In the genomic region with DNA sequence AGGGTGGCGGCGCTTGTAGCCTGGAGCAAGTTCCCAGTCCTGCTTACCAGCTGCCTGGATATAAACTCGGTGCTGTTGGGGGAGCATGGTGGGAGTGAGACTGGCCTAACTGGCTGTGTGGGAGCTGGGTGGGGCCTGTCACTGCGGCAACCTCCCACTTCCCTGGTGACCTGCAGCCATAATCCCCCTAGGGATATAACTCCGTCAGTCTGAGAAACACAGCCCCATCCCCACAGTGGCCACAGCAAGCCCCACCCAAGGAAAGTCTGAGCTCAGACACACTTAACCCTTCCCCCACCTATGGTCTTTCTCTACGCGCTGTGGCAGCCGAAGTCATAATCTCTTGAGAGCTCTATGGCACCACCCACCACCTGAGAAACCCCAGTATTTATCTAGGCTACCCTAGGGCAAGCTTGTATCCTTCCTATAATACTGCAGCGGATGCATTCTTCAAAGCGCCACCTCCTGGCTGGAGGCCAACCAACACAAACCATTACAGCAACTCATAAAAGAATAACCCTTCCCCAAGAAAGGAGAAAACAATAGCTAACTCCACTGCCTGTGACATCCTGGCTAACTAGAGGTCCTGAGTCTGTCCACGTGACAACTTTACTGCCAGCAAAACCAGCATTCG, we compare ENCODE assay signal across 2 cellular contexts.
TF ChIP-seq lines count a peak whose summit lies in the region.

No MANE protein-coding gene starts in this region.

TF ChIP-seq in HCT116, 20 proteins besides CTCF, POLR2A, EP300 and RAD21:
- TF ChIP-seq CBX3 (IDR thresholded peaks at IDR 0.05; ENCODE audit: low read depth) (no peak), POLR2AphosphoS5 (IDR thresholded peaks at IDR 0.05; ENCODE audit: low read depth, low read length) (no peak), SIN3A (IDR thresholded peaks at IDR 0.05; ENCODE audit: low read depth) (no peak), FOSL1 (IDR thresholded peaks at IDR 0.05; ENCODE audit: low read depth) (no peak)
- TF ChIP-seq, protein P1, sequence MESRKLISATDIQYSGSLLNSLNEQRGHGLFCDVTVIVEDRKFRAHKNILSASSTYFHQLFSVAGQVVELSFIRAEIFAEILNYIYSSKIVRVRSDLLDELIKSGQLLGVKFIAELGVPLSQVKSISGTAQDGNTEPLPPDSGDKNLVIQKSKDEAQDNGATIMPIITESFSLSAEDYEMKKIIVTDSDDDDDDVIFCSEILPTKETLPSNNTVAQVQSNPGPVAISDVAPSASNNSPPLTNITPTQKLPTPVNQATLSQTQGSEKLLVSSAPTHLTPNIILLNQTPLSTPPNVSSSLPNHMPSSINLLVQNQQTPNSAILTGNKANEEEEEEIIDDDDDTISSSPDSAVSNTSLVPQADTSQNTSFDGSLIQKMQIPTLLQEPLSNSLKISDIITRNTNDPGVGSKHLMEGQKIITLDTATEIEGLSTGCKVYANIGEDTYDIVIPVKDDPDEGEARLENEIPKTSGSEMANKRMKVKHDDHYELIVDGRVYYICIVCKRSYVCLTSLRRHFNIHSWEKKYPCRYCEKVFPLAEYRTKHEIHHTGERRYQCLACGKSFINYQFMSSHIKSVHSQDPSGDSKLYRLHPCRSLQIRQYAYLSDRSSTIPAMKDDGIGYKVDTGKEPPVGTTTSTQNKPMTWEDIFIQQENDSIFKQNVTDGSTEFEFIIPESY (IDR thresholded peaks at IDR 0.05; ENCODE audit: extremely low read depth, insufficient replicate concordance, low read length) = no peak

TF ChIP-seq in H1, 55 proteins besides CTCF, POLR2A, EP300 and RAD21:
- TF ChIP-seq RNF2 (IDR thresholded peaks at IDR 0.05; ENCODE audit: borderline replicate concordance, low read depth, low read length, missing control alignments, poor library complexity, severe bottlenecking) (no peak), CBX8 (IDR thresholded peaks at IDR 0.05; ENCODE audit: borderline replicate concordance, low read depth, low read length) (no peak), CREB1 (IDR thresholded peaks at IDR 0.05) (no peak), TAF7 (optimal IDR thresholded peaks at IDR 0.05; ENCODE audit: borderline replicate concordance, low read depth, low read length) (no peak), RFX5 (IDR thresholded peaks at IDR 0.05; ENCODE audit: borderline replicate concordance, low read depth, low read length) (no peak), BCL11A (IDR thresholded peaks at IDR 0.05; ENCODE audit: low read depth in 2 of 2, low read length in 2 of 2) (no peak), KDM1A (IDR thresholded peaks at IDR 0.05; ENCODE audit: borderline replicate concordance, low read length) (no peak), CHD1 (IDR thresholded peaks at IDR 0.05; ENCODE audit: low read depth, low read length) (no peak), EZH2 (IDR thresholded peaks at IDR 0.05; ENCODE audit: low read depth, low read length, severe bottlenecking) (no peak), ZNF274 (IDR thresholded peaks at IDR 0.05; ENCODE audit: borderline replicate concordance, extremely low read depth, low read length) (no peak), POLR2AphosphoS5 (IDR thresholded peaks at IDR 0.05; ENCODE audit: low read depth, low read length) (no peak), EGR1 (IDR thresholded peaks at IDR 0.05; ENCODE audit: borderline replicate concordance, low read depth, low read length) (no peak)
- TF ChIP-seq, protein P2, sequence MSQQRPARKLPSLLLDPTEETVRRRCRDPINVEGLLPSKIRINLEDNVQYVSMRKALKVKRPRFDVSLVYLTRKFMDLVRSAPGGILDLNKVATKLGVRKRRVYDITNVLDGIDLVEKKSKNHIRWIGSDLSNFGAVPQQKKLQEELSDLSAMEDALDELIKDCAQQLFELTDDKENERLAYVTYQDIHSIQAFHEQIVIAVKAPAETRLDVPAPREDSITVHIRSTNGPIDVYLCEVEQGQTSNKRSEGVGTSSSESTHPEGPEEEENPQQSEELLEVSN (IDR thresholded peaks at IDR 0.05) = no peak
